In the genomic region with DNA sequence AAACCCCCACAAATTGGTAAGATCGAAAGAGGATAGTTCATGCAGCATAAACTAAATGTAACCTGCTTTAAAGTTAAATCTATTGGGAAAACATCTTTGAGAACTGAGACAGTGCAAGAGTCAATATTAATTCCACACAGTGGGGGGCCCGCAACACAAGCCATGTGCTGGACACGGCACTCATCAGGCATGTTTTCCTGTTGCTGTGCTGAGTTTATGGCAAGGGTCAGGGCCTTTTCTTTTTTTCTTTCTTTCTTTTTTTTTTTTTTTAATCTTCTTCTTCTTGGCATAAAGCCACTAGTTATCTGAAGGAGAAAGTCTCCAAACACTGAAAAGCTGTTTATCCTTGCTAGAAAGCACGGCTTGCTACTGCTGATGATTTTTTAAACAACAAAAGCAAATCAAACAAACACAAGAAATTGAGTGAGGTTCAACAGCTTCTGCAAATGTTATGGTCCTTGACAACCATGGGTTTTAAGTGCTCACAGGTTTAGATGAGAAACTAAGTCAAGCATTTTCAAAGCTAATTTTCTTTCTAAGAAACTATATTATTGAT, we compare ENCODE assay signal across 21 cellular contexts.
DNase-seq lines count a peak whose midpoint lies in the region; ATAC-seq, FAIRE-seq and TF ChIP-seq lines count a peak whose summit lies in the region.
"Had no signal": no experiment of that assay in that cellular context is flagged by ENCODE, and none has a peak within 500 bp of the region (broad histone marks: within the 10 kb centered on the region; RNA-seq: fewer than 3 reads in every experiment).

No MANE protein-coding gene starts in this region.

- DNase-seq in HepG2 (ENCODE audit: low spot score) (no peak), fibroblast of peridontal ligament (ENCODE audit: extremely low read depth) (peak; percentile 17), testis (peak; percentile 25), H7 (no peak), germinal center (ENCODE audit: low spot score) (no peak), upper lobe of right lung (no peak)
- DNase-seq: activated CD4-positive, CD25-positive, alpha-beta regulatory T cell treated with anti-CD3 and anti-CD28 coated beads, Interleukin-2, amount 50 U/mL, for 72 hours; activated naive CD4-positive, alpha-beta T cell treated with anti-CD3 and anti-CD28 coated beads for 36 hours; AML-193; DMS153; effector CD4-positive, alpha-beta T cell; immature natural killer cell; NCI-H1092 treated with DMSO at 0.1 percent for 48 hours; NCI-H446; Peyer's patch; stimulated activated naive CD4-positive, alpha-beta T cell; T-helper 1 cell had no signal

- no peaks in the 10 kb centered on the region for H3K27me3 ChIP-seq in liver (ENCODE audit: control insufficient read depth in 4 of 4, insufficient read depth in 4 of 4, low read length in 3 of 4)
- no peaks in the 10 kb centered on the region for H3K27me3 ChIP-seq in HepG2 (ENCODE audit: control insufficient read depth in 1 of 2, insufficient read depth in 2 of 2, low read length in 2 of 2)
- H3K27me3 ChIP-seq in testis, result no peaks in the 10 kb centered on the region
- no peaks in the 10 kb centered on the region for H3K27me3 ChIP-seq in H7 (ENCODE audit: control insufficient read depth, insufficient read depth, low read length)
- no peaks in the 10 kb centered on the region for H3K27me3 ChIP-seq in upper lobe of right lung
- H3K27me3 ChIP-seq: Peyer's patch had no signal

- TF ChIP-seq CTCF in liver (IDR thresholded peaks at IDR 0.05; ENCODE audit: low read depth, low read length, missing input control), result no peak
- no peak for TF ChIP-seq CTCF in HepG2 (CRISPR knock-in tag; IDR thresholded peaks at IDR 0.05)
- no peak for TF ChIP-seq CTCF in testis (IDR thresholded peaks at IDR 0.05)
- no peak for TF ChIP-seq CTCF in upper lobe of right lung (IDR thresholded peaks at IDR 0.05)

- POLR2A ChIA-PET in HepG2 (lab: Yijun Ruan, JAX), result no interaction called here

- no peak for FAIRE-seq in HepG2 (lab: Jason Lieb, UNC)
- FAIRE-seq: H1, small intestine had no signal

- no TSS peak for BruUV-seq in HepG2 (replicated peaks; lab: Mats Ljungman, UMichigan)

- 57% methylated on average over 4 of the region's 4 CpGs for WGBS in liver
- 24% methylated on average over 4 of the region's 4 CpGs for WGBS in HepG2 (ENCODE audit: low lambda C conversion rate)
- 41 to 50% methylated on average over 4 of the region's 4 CpGs for WGBS in testis, 2 donors

- TF ChIP-seq EP300 in HepG2 (IDR thresholded peaks at IDR 0.05; ENCODE audit: low read depth in 2 of 2, low read length in 2 of 2) (no peak), HepG2 (CRISPR knock-in tag; IDR thresholded peaks at IDR 0.05; ENCODE audit: borderline replicate concordance) (no peak)

- H2AFZ ChIP-seq in HepG2 (ENCODE audit: low read length), result no peak overlapping the region

- in situ Hi-C loops in HepG2 (cut with HindIII; ENCODE audit: extremely low pct_ligation_motif_present, low pct_unique_long_range_greater_than_20kb), result no loop called here

- ATAC-seq in HepG2 (no peak), SK-N-SH treated with all-trans-retinoic acid at 6 μM for 48 hours (peak; percentile 39; the same call in 1 of the 3 replicates), upper lobe of right lung (no peak)

- H3K79me2 ChIP-seq in HepG2 (ENCODE audit: insufficient read depth, low read length), result no peaks in the 10 kb centered on the region

- no peak overlapping the region for H3K4me2 ChIP-seq in HepG2 (ENCODE audit: low read depth, low read length)

- no peak overlapping the region for H3K9ac ChIP-seq in liver (ENCODE audit: low read depth in 1 of 2, low read length in 2 of 2)
- H3K9ac ChIP-seq in HepG2 (ENCODE audit: insufficient read depth, low read depth, low read length), result no peak overlapping the region

- no peaks in the 10 kb centered on the region for H3K36me3 ChIP-seq in liver (ENCODE audit: control insufficient read depth in 4 of 4, insufficient read depth in 3 of 4, low read depth in 1 of 4, low read length in 3 of 4)
- H3K36me3 ChIP-seq in HepG2 (replicated peaks in 1 of 2; ENCODE audit: control insufficient read depth in 1 of 2, insufficient read depth in 2 of 2, low read length in 2 of 2), result no peaks in the 10 kb centered on the region
- H3K36me3 ChIP-seq in testis (ENCODE audit: low read depth, missing control alignments), result no peaks in the 10 kb centered on the region
- no peaks in the 10 kb centered on the region for H3K36me3 ChIP-seq in H7 (replicated peaks; ENCODE audit: control insufficient read depth, insufficient read depth, low read length)
- no peaks in the 10 kb centered on the region for H3K36me3 ChIP-seq in upper lobe of right lung
- H3K36me3 ChIP-seq: Peyer's patch had no signal

- TF ChIP-seq RAD21 in liver (IDR thresholded peaks at IDR 0.05) (no peak), HepG2 (CRISPR knock-in tag; IDR thresholded peaks at IDR 0.05) (no peak)

- no peaks in the 10 kb centered on the region for H3K4me1 ChIP-seq in liver (ENCODE audit: control insufficient read depth in 4 of 4, insufficient read depth in 4 of 4, low read length in 3 of 4)
- no peaks in the 10 kb centered on the region for H3K4me1 ChIP-seq in HepG2 (ENCODE audit: insufficient read depth, low read length)
- H3K4me1 ChIP-seq in testis, result peaks cover 10% of the 10 kb centered on the region
- H3K4me1 ChIP-seq in upper lobe of right lung, result peaks cover 7% of the 10 kb centered on the region

- intact Hi-C loops in HepG2 (cut with micrococcal nuclease; ENCODE audit: unreplicated experiment) (no loop called here), testis (cut with DNase I; ENCODE audit: low total_unique reads) (no loop called here), upper lobe of right lung (cut with DNase I) (no loop called here)

- TF ChIP-seq POLR2A in HepG2 (IDR thresholded peaks at IDR 0.05; ENCODE audit: insufficient read depth in 1 of 2, low read depth in 2 of 2, low read length in 2 of 2) (no peak), testis (IDR thresholded peaks at IDR 0.05) (no peak)

- H3K4me3 ChIP-seq in liver (ENCODE audit: low read depth in 1 of 3, low read length in 3 of 3) (no peak overlapping the region), HepG2 (replicated peaks in 1 of 3; ENCODE audit: insufficient read depth in 1 of 3, low read depth in 2 of 3, low read length in 3 of 3) (no peak overlapping the region), testis (no peak overlapping the region), H7 (ENCODE audit: insufficient read depth, low read depth, low read length) (no peak overlapping the region), upper lobe of right lung (no peak overlapping the region)
- H3K4me3 ChIP-seq: Peyer's patch had no signal

- CTCF ChIA-PET in HepG2 (lab: Yijun Ruan, JAX; ENCODE audit: low intra/inter-chr PET ratio, low total read pairs), result no interaction called here

- H3K9me3 ChIP-seq in liver (ENCODE audit: control insufficient read depth in 4 of 4, low read length in 3 of 4) (no peaks in the 10 kb centered on the region), HepG2 (ENCODE audit: low read length) (no peaks in the 10 kb centered on the region), testis (no peaks in the 10 kb centered on the region), upper lobe of right lung (no peaks in the 10 kb centered on the region)
- H3K9me3 ChIP-seq: Peyer's patch had no signal

- no peaks in the 10 kb centered on the region for H4K20me1 ChIP-seq in HepG2 (ENCODE audit: insufficient read depth, low read length)

- H3K27ac ChIP-seq in liver (ENCODE audit: low read depth in 1 of 2, low read length in 2 of 2) (no peak overlapping the region), HepG2 (ENCODE audit: extremely low read length, insufficient read depth, low read length) (no peak overlapping the region), testis (no peak overlapping the region), upper lobe of right lung (no peak overlapping the region)
- H3K27ac ChIP-seq: Peyer's patch had no signal

TF ChIP-seq in liver, 16 proteins besides CTCF, POLR2A, EP300 and RAD21 (continues in another document):
- no peak for TF ChIP-seq FOXA1 (IDR thresholded peaks at IDR 0.05)

TF ChIP-seq in HepG2, 621 proteins besides CTCF, POLR2A, EP300 and RAD21:
- TF ChIP-seq RELA (CRISPR knock-in tag; IDR thresholded peaks at IDR 0.05), result no peak
- TF ChIP-seq ZNF775 (CRISPR knock-in tag; IDR thresholded peaks at IDR 0.05; ENCODE audit: borderline replicate concordance), result no peak
- TF ChIP-seq TRIM24 (CRISPR knock-in tag; IDR thresholded peaks at IDR 0.05), result no peak

TF ChIP-seq in SK-N-SH treated with all-trans-retinoic acid at 6 μM for 48 hours, 23 proteins besides CTCF, POLR2A, EP300 and RAD21 (continues in another document):
- TF ChIP-seq, protein P1, sequence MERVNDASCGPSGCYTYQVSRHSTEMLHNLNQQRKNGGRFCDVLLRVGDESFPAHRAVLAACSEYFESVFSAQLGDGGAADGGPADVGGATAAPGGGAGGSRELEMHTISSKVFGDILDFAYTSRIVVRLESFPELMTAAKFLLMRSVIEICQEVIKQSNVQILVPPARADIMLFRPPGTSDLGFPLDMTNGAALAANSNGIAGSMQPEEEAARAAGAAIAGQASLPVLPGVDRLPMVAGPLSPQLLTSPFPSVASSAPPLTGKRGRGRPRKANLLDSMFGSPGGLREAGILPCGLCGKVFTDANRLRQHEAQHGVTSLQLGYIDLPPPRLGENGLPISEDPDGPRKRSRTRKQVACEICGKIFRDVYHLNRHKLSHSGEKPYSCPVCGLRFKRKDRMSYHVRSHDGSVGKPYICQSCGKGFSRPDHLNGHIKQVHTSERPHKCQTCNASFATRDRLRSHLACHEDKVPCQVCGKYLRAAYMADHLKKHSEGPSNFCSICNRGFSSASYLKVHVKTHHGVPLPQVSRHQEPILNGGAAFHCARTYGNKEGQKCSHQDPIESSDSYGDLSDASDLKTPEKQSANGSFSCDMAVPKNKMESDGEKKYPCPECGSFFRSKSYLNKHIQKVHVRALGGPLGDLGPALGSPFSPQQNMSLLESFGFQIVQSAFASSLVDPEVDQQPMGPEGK (CRISPR knock-in tag; IDR thresholded peaks at IDR 0.05; ENCODE audit: borderline replicate concordance), result no peak
- TF ChIP-seq ZC3H10 (CRISPR knock-in tag; IDR thresholded peaks at IDR 0.05), result no peak
- TF ChIP-seq ZNF70 (CRISPR knock-in tag; IDR thresholded peaks at IDR 0.05), result no peak
- no peak for TF ChIP-seq ISL1 (CRISPR knock-in tag; IDR thresholded peaks at IDR 0.05)
- TF ChIP-seq ZFP30 (CRISPR knock-in tag; IDR thresholded peaks at IDR 0.05), result no peak
- no peak for TF ChIP-seq TCF4 (CRISPR knock-in tag; IDR thresholded peaks at IDR 0.05; ENCODE audit: borderline replicate concordance)
- no peak for TF ChIP-seq OSR1 (CRISPR knock-in tag; IDR thresholded peaks at IDR 0.05)
- TF ChIP-seq ZNF565 (CRISPR knock-in tag; conservative IDR thresholded peaks at IDR 0.05; ENCODE audit: low read depth), result no peak
- no peak for TF ChIP-seq ARNTL (CRISPR knock-in tag; IDR thresholded peaks at IDR 0.05; ENCODE audit: borderline replicate concordance, low read depth)
- no peak for TF ChIP-seq ZNF8 (CRISPR knock-in tag; IDR thresholded peaks at IDR 0.05)
- TF ChIP-seq GLIS3 (CRISPR knock-in tag; IDR thresholded peaks at IDR 0.05), result no peak

Comparison
In these comparisons a context has a peak if more than half of its experiments do, and no peak if none do; other contexts are left out.
1. DNase-seq: peak in fibroblast of peridontal ligament (single experiment) and testis (single experiment); none in HepG2 (single experiment), H7 (single experiment), germinal center (single experiment) and upper lobe of right lung (single experiment).